ENCODE assay signal across 9 cellular contexts in genomic region chr1:237042892-237043576, GRCh38. TPM values are rescaled to one million over a fixed set of nuclear protein-coding genes. Genes with fewer than 3 reads are reported as not detected.
A peak's percentile ranks its signal among the peaks of the same experiment; 100 is the strongest.
DNase-seq lines count a peak whose midpoint lies in the region; ATAC-seq and TF ChIP-seq lines count a peak whose summit lies in the region.
"Had no signal": no experiment of that assay in that cellular context is flagged by ENCODE, and none has a peak within 500 bp of the region (broad histone marks: within the 10 kb centered on the region; RNA-seq: fewer than 3 reads in every experiment).

No MANE protein-coding gene starts in this region.

- H3K4me3 Mint-ChIP-seq in activated CD4-positive, alpha-beta T cell treated with anti-CD3 and anti-CD28 coated beads for 36 hours: no peak overlapping the region
- H3K4me3 Mint-ChIP-seq: activated T-cell treated with anti-CD3 and anti-CD28 coated beads, Interleukin-2, amount 50 U/mL, for 4 hours had no signal

- H3K27me3 ChIP-seq in colonic mucosa (peaks cover 24% of the 10 kb centered on the region), lung (ENCODE audit: control insufficient read depth, insufficient read depth) (peaks cover 9% of the 10 kb centered on the region), testis (no peaks in the 10 kb centered on the region), brain microvascular endothelial cell (replicated peaks) (peaks cover 35% of the 10 kb centered on the region)

- peaks cover 44% of the 10 kb centered on the region for H3K27me3 Mint-ChIP-seq in activated CD4-positive, alpha-beta T cell treated with anti-CD3 and anti-CD28 coated beads for 36 hours

- peaks cover 16% of the 10 kb centered on the region for H3K4me1 Mint-ChIP-seq in activated CD4-positive, alpha-beta T cell treated with anti-CD3 and anti-CD28 coated beads for 36 hours

- POLR2A ChIA-PET in activated CD4-positive, alpha-beta T cell treated with anti-CD3 and anti-CD28 coated beads for 36 hours (lab: Charles Lee): no interaction called here

- no peaks in the 10 kb centered on the region for H3K9me3 ChIP-seq in colonic mucosa
- no peaks in the 10 kb centered on the region for H3K9me3 ChIP-seq in lung (ENCODE audit: control insufficient read depth in 2 of 2, insufficient read depth in 1 of 2, low read length in 1 of 2)
- H3K9me3 ChIP-seq in testis: no peaks in the 10 kb centered on the region

- CTCF ChIA-PET in activated CD4-positive, alpha-beta T cell treated with anti-CD3 and anti-CD28 coated beads for 36 hours (lab: Charles Lee): no interaction called here

- H3K4me1 ChIP-seq in colonic mucosa: no peaks in the 10 kb centered on the region
- peaks cover 4% of the 10 kb centered on the region in 2 donors for H3K4me1 ChIP-seq in lung (ENCODE audit: control insufficient read depth in 2 of 2, insufficient read depth in 2 of 2, low read length in 2 of 2)
- H3K4me1 ChIP-seq in testis: no peaks in the 10 kb centered on the region

- 1 to 3% methylated on average over 46 to 55 of the region's 55 CpGs for WGBS in lung, 2 donors
- 0 to 1% methylated on average over 21 to 31 of the region's 55 CpGs for WGBS in testis, 2 donors

- in situ Hi-C loops in brain microvascular endothelial cell (cut with HindIII; ENCODE audit: low pct_ligation_motif_present, low sequenced_read_pairs): no loop called here

- intact Hi-C loops in activated CD4-positive, alpha-beta T cell treated with anti-CD3 and anti-CD28 coated beads for 36 hours (cut with DNase I, micrococcal nuclease): loop anchor here (2.0 to 10.0 kb wide), 4 partner anchors 281 to 519 kb away; no protein-coding TSS in a partner anchor
- intact Hi-C loops in colonic mucosa (cut with DNase I) (loop anchor here (10.0 kb wide), 1 partner anchor 342 kb away; no protein-coding TSS in a partner anchor), testis (cut with DNase I; ENCODE audit: low total_unique reads) (no loop called here)

- H3K27ac Mint-ChIP-seq in activated CD4-positive, alpha-beta T cell treated with anti-CD3 and anti-CD28 coated beads for 36 hours: no peak overlapping the region

- no peaks in the 10 kb centered on the region for H3K9me3 Mint-ChIP-seq in activated CD4-positive, alpha-beta T cell treated with anti-CD3 and anti-CD28 coated beads for 36 hours (ENCODE audit: low read depth)
- H3K9me3 Mint-ChIP-seq: activated T-cell treated with anti-CD3 and anti-CD28 coated beads, Interleukin-2, amount 50 U/mL, for 4 hours had no signal

- no peaks in the 10 kb centered on the region for H3K36me3 Mint-ChIP-seq in activated CD4-positive, alpha-beta T cell treated with anti-CD3 and anti-CD28 coated beads for 36 hours (ENCODE audit: low read depth)

- H3K27ac ChIP-seq in colonic mucosa: no peak overlapping the region
- H3K27ac ChIP-seq in lung (ENCODE audit: low read depth in 1 of 2, low read length in 1 of 2): peak overlapping the region; percentile 74 to 97
- H3K27ac ChIP-seq in testis: no peak overlapping the region
- H3K27ac ChIP-seq in brain microvascular endothelial cell: no peak overlapping the region

- H3K4me3 ChIP-seq in colonic mucosa (peak overlapping the region; percentile 13), lung (peak overlapping the region; percentile 54), testis (peak overlapping the region; percentile 44), brain microvascular endothelial cell (ENCODE audit: low read depth, low read length) (no peak overlapping the region)

- no peak for ATAC-seq in activated CD4-positive, alpha-beta T cell treated with anti-CD3 and anti-CD28 coated beads for 36 hours
- ATAC-seq in lung (ENCODE audit: insufficient read depth, low FRiP score): peak; percentile 10
- no peak for ATAC-seq in left lobe of liver

- H3K36me3 ChIP-seq in colonic mucosa (no peaks in the 10 kb centered on the region), lung (ENCODE audit: control insufficient read depth in 2 of 2, insufficient read depth in 2 of 2, low read length in 2 of 2) (no peaks in the 10 kb centered on the region), testis (ENCODE audit: low read depth, missing control alignments) (no peaks in the 10 kb centered on the region), brain microvascular endothelial cell (replicated peaks) (no peaks in the 10 kb centered on the region)

- no peak for TF ChIP-seq POLR2A in testis (IDR thresholded peaks at IDR 0.05)

- no peak overlapping the region for H3K9ac ChIP-seq in colonic mucosa (ENCODE audit: low read depth in 2 of 2, low read length in 2 of 2)

- TF ChIP-seq CTCF in colonic mucosa (IDR thresholded peaks at IDR 0.05) (no peak), lung (IDR thresholded peaks at IDR 0.05; ENCODE audit: control extremely low read depth, extremely low read depth) (no peak), testis (IDR thresholded peaks at IDR 0.05) (no peak), brain microvascular endothelial cell (IDR thresholded peaks at IDR 0.05; ENCODE audit: low read depth, low read length, missing control alignments) (no peak)

- peak; percentile 17 for DNase-seq in activated CD4-positive, alpha-beta T cell treated with anti-CD3 and anti-CD28 coated beads for 36 hours
- no peak for DNase-seq in activated CD4-positive, alpha-beta T cell treated with anti-CD3 and anti-CD28 coated beads for 1 hour
- no peak for DNase-seq in colonic mucosa
- DNase-seq in lung (ENCODE audit: low spot score): no peak
- DNase-seq in testis: no peak
- no peak for DNase-seq in left lobe of liver (ENCODE audit: low spot score)
- no peak for DNase-seq in SKM-1 treated with dmso at 0.1 percent for 144 hours (lab: John Stamatoyannopoulos, UW; ENCODE audit: unreplicated experiment)
- DNase-seq in brain microvascular endothelial cell: no peak
- DNase-seq: activated T-cell treated with anti-CD3 and anti-CD28 coated beads, Interleukin-2, amount 50 U/mL, for 4 hours had no signal

RNA-seq across cellular contexts. Expression of gene RYR2, which starts 1.1 kb away (rescaled TPM):
- total RNA-seq in activated CD4-positive, alpha-beta T cell treated with anti-CD3 and anti-CD28 coated beads for 36 hours: under 1 TPM; 0.04 to 0.05 TPM
- total RNA-seq in colonic mucosa (under 1 TPM; 0.15 to 0.56 TPM), lung (10 to 100 TPM in 1 of 2 donors, 1 to 10 TPM in 1; 2.9 to 11.6 TPM), testis (1 to 10 TPM; 9.1 to 9.5 TPM), left lobe of liver (0.03 TPM)
- polyA plus RNA-seq in lung (1 to 10 TPM in 1 of 2 donors, under 1 TPM in 1; 0.43 to 1.1 TPM), testis (ENCODE audit: insufficient read depth, low read depth, low replicate concordance) (5.4 TPM)

RNA-seq across cellular contexts. Expression of gene MT1HL1, which starts 38.8 kb away (rescaled TPM):
- total RNA-seq in activated CD4-positive, alpha-beta T cell treated with anti-CD3 and anti-CD28 coated beads for 36 hours: not detected
- not detected for total RNA-seq in colonic mucosa
- not detected for total RNA-seq in lung
- not detected for polyA plus RNA-seq in lung
- not detected for total RNA-seq in testis
- polyA plus RNA-seq in testis (ENCODE audit: insufficient read depth, low read depth, low replicate concordance): not detected
- total RNA-seq in left lobe of liver: not detected
- total RNA-seq: activated T-cell treated with anti-CD3 and anti-CD28 coated beads, Interleukin-2, amount 50 U/mL, for 4 hours had no signal

Comparison
In these comparisons a context has a peak if more than half of its experiments do, and no peak if none do; other contexts are left out.
1. H3K27ac ChIP-seq: peak in lung (2 of 2); none in colonic mucosa (single experiment), testis (0 of 2) and brain microvascular endothelial cell (single experiment).